ENCODE assay signal across 19 cellular contexts in the genomic region with DNA sequence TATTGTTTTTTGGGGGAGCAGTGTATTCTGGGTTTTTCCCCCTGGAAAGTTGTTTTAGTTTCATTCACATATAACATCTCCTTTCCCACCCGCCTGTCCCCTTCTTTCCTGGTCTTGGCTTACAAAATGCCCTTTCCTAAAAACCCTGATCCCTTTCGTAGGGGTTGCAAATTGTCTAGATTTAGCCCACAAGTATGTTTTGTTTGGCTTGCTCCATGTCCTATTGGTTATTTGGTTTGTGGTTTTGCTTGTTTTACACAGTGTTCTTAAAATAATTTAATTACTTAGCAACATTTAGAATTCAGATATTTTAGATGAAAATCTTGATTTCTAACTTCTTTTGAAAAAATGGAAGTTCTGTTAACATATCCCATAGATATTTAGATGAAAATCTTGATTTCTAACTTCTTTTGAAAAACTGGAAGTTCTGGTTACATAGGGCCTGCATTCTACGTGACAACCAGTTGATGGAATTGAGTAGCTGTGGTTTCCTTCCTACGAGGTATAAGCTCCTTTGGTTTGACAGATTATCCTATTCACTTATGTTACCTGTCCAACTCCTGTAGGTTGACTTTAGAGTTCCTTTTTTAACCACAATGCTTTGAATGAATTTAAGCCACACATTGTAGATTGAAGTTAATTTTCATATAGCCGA.
DNase-seq lines count a peak whose midpoint lies in the region; ATAC-seq and TF ChIP-seq lines count a peak whose summit lies in the region.
"Had no signal": no experiment of that assay in that cellular context is flagged by ENCODE, and none has a peak within 500 bp of the region (broad histone marks: within the 10 kb centered on the region; RNA-seq: fewer than 3 reads in every experiment).

No MANE protein-coding gene starts in this region.

- TF ChIP-seq POLR2A in thyroid gland (IDR thresholded peaks at IDR 0.05) = no peak

- H3K27me3 Mint-ChIP-seq in T-helper 17 cell (no peaks in the 10 kb centered on the region), chondrocyte (ENCODE audit: low read depth) (no peaks in the 10 kb centered on the region)
- H3K27me3 Mint-ChIP-seq: CD8-positive, alpha-beta memory T cell had no signal

- intact Hi-C loops in thyroid gland (cut with DNase I) = no loop called here
- intact Hi-C loops in left ventricle myocardium inferior (cut with micrococcal nuclease) = no loop called here
- intact Hi-C loops in ascending aorta (cut with DNase I) = no loop called here

- H3K36me3 Mint-ChIP-seq in T-helper 17 cell (ENCODE audit: low read depth) (peaks cover 7% of the 10 kb centered on the region), chondrocyte (ENCODE audit: low read depth) (peaks cover 2% of the 10 kb centered on the region)

- H3K4me3 ChIP-seq in thyroid gland (replicated peaks in 1 of 3) = no peak overlapping the region
- no peak overlapping the region for H3K4me3 ChIP-seq in left ventricle myocardium inferior
- no peak overlapping the region for H3K4me3 ChIP-seq in ascending aorta
- H3K4me3 ChIP-seq: SJSA1 had no signal

- H3K4me1 Mint-ChIP-seq in T-helper 17 cell (peaks cover 15% of the 10 kb centered on the region), chondrocyte (ENCODE audit: low read depth) (peaks cover 50% of the 10 kb centered on the region)

- no peaks in the 10 kb centered on the region for H3K9me3 Mint-ChIP-seq in chondrocyte (ENCODE audit: low read depth)
- H3K9me3 Mint-ChIP-seq: CD8-positive, alpha-beta memory T cell; H9 had no signal

- H3K27ac ChIP-seq in thyroid gland (peak overlapping the region; percentile 30 to 73 (median 44)), left ventricle myocardium inferior (replicated peaks) (no peak overlapping the region), ascending aorta (peak overlapping the region in 1 of 2 donors; percentile 18)
- H3K27ac ChIP-seq: SJSA1 had no signal

- no peak for ATAC-seq in T-helper 17 cell
- ATAC-seq: HepG2, Panc1 had no signal

- peak overlapping the region; percentile 68 for H3K27ac Mint-ChIP-seq in T-helper 17 cell
- peak overlapping the region; percentile 45 for H3K27ac Mint-ChIP-seq in chondrocyte (ENCODE audit: unreplicated experiment)

- no peaks in the 10 kb centered on the region for H3K9me3 ChIP-seq in T-helper 17 cell (ENCODE audit: control insufficient read depth, low read length, poor library complexity, severe bottlenecking)
- no peaks in the 10 kb centered on the region for H3K9me3 ChIP-seq in thyroid gland
- H3K9me3 ChIP-seq in left ventricle myocardium inferior (replicated peaks) = no peaks in the 10 kb centered on the region
- H3K9me3 ChIP-seq in ascending aorta = no peaks in the 10 kb centered on the region
- H3K9me3 ChIP-seq: SJSA1 had no signal

- no peaks in the 10 kb centered on the region for H3K36me3 ChIP-seq in thyroid gland
- H3K36me3 ChIP-seq in left ventricle myocardium inferior = peaks cover 3% of the 10 kb centered on the region
- H3K36me3 ChIP-seq in ascending aorta = no peaks in the 10 kb centered on the region

- H3K4me1 ChIP-seq in thyroid gland (peaks cover 45 to 56% of the 10 kb centered on the region in 2 donors), left ventricle myocardium inferior (peaks cover 19% of the 10 kb centered on the region), ascending aorta (peaks cover 0 to 6% of the 10 kb centered on the region in 2 donors)

- TF ChIP-seq CTCF in chondrocyte (IDR thresholded peaks at IDR 0.05) = no peak
- no peak for TF ChIP-seq CTCF in thyroid gland (IDR thresholded peaks at IDR 0.05)
- no peak for TF ChIP-seq CTCF in left ventricle myocardium inferior (IDR thresholded peaks at IDR 0.05; ENCODE audit: borderline replicate concordance)
- no peak for TF ChIP-seq CTCF in ascending aorta (IDR thresholded peaks at IDR 0.05)

- 80 to 81% methylated on average over 5 of the region's 5 CpGs for WGBS in thyroid gland, 2 donors

- H3K27me3 ChIP-seq in thyroid gland (no peaks in the 10 kb centered on the region), left ventricle myocardium inferior (ENCODE audit: low read depth) (no peaks in the 10 kb centered on the region), ascending aorta (no peaks in the 10 kb centered on the region)
- H3K27me3 ChIP-seq: SJSA1 had no signal

- no peak overlapping the region for H3K4me3 Mint-ChIP-seq in T-helper 17 cell
- H3K4me3 Mint-ChIP-seq in chondrocyte (ENCODE audit: unreplicated experiment) = no peak overlapping the region
- H3K4me3 Mint-ChIP-seq: CD8-positive, alpha-beta memory T cell; H9 had no signal

- DNase-seq in T-helper 17 cell = no peak
- no peak for DNase-seq in chondrocyte (ENCODE audit: low spot score)
- DNase-seq in myocyte (ENCODE audit: low read depth) = peak; percentile 17
- DNase-seq in thyroid gland = no peak
- DNase-seq in activated CD4-positive, alpha-beta T cell treated with anti-CD3 and anti-CD28 coated beads, Interleukin-2, amount 50 U/mL, for 4 hours = no peak
- DNase-seq in left ventricle myocardium inferior = no peak
- no peak for DNase-seq in ascending aorta (ENCODE audit: low spot score in 2 of 2)
- DNase-seq: C1 segment of cervical spinal cord; CD8-positive, alpha-beta memory T cell; DMS79; KBM-7; NCI-H1105 treated with DMSO at 0.1 percent for 48 hours; NCI-H1694 treated with DMSO at 0.1 percent for 48 hours; NCI-H510A treated with DMSO at 0.1 percent for 48 hours; NCI-H774 had no signal
